Comparison of ENCODE assay signal across 33 cellular contexts in the genomic region with DNA sequence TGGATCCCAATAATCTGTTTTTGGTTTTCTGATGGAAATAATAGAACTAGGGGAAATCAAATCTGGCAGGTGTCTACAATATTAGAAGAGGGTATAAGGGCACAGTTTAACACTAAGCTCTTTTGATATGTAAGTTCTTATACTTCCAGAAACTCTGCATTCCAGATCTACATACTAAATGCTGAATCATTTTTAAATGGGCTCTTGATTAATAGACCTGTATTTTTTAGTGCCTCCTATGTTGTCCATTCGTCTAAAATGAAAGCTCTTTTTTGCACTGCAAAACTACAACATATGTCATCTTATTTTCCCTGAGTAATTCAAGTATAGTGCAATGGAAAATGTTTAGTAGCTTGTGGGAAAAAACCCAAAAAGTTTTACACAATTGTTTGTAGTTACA. TPM values are rescaled to one million over a fixed set of nuclear protein-coding genes. Genes with fewer than 3 reads are reported as not detected.
"Had no signal": no experiment of that assay in that cellular context is flagged by ENCODE, and none has a peak within 500 bp of the region (broad histone marks: within the 10 kb centered on the region; RNA-seq: fewer than 3 reads in every experiment).

No MANE protein-coding gene starts in this region.

- H3K36me3 ChIP-seq: adrenal gland, breast epithelium, MG63, Peyer's patch, SJSA1 had no signal

- H3K4me3 ChIP-seq: adrenal gland, body of pancreas, breast epithelium, MG63, Peyer's patch, SJSA1 had no signal

- H3K27me3 ChIP-seq: adrenal gland, body of pancreas, breast epithelium, MG63, Peyer's patch, SJSA1 had no signal

- H3K27ac ChIP-seq: adrenal gland, body of pancreas, breast epithelium, Peyer's patch, SJSA1, VCaP had no signal

- H3K4me1 ChIP-seq: adrenal gland, breast epithelium had no signal

- H3K9me3 ChIP-seq: adrenal gland, body of pancreas, breast epithelium, MG63, Peyer's patch, SJSA1 had no signal

- H3K27ac Mint-ChIP-seq: activated B cell treated with CpG ODN at 0.5 μM for 24 hours; activated CD8-positive, alpha-beta T cell treated with anti-CD3 and anti-CD28 coated beads for 36 hours; activated naive CD4-positive, alpha-beta T cell treated with anti-CD3 and anti-CD28 coated beads for 36 hours; activated naive CD4-positive, alpha-beta T cell treated with anti-CD3 and anti-CD28 coated beads, Interleukin-2, amount 50 U/mL, for 72 hours; activated T-cell treated with anti-CD3 and anti-CD28 coated beads, Interleukin-2, amount 50 U/mL, for 72 hours had no signal

- H3K36me3 Mint-ChIP-seq: activated naive CD4-positive, alpha-beta T cell treated with anti-CD3 and anti-CD28 coated beads, Interleukin-2, amount 50 U/mL, for 72 hours had no signal

- DNase-seq: activated B cell treated with CpG ODN at 0.5 μM for 24 hours; activated CD4-positive, alpha-beta T cell treated with anti-CD3 and anti-CD28 coated beads for 48 hours; activated CD4-positive, alpha-beta T cell treated with anti-CD3 and anti-CD28 coated beads, Interleukin-2, amount 50 U/mL, for 4 hours; activated CD4-positive, CD25-positive, alpha-beta regulatory T cell treated with anti-CD3 and anti-CD28 coated beads, Interleukin-2, amount 50 U/mL, for 72 hours; activated CD8-positive, alpha-beta T cell treated with anti-CD3 and anti-CD28 coated beads for 36 hours; activated gamma-delta T cell treated with Interleukin-2 at 50 U/mL for 16 hours; activated naive CD4-positive, alpha-beta T cell treated with anti-CD3 and anti-CD28 coated beads for 36 hours; activated T-cell treated with anti-CD3 and anti-CD28 coated beads, Interleukin-2, amount 50 U/mL, for 1 hour; activated T-cell treated with anti-CD3 and anti-CD28 coated beads, Interleukin-2, amount 50 U/mL, for 72 hours; adrenal gland; body of pancreas; Kasumi-1; MG63; NCI-H1048; NCI-H1105 treated with DMSO at 0.1 percent for 48 hours; NCI-H1436; NCI-H1694; NCI-H1930; NCI-H2081 treated with DMSO at 0.1 percent for 48 hours; NCI-H345; NCI-H524 treated with DMSO at 0.1 percent for 48 hours; PC-3; Peyer's patch; RPMI8226; SHP77 treated with DMSO at 0.1 percent for 48 hours; SW 1271; T-helper 1 cell; T-helper 2 cell; T-helper 9 cell had no signal

- ATAC-seq: activated CD8-positive, alpha-beta T cell treated with anti-CD3 and anti-CD28 coated beads for 36 hours; activated naive CD4-positive, alpha-beta T cell treated with anti-CD3 and anti-CD28 coated beads, Interleukin-2, amount 50 U/mL, for 72 hours; activated T-cell treated with anti-CD3 and anti-CD28 coated beads, Interleukin-2, amount 50 U/mL, for 72 hours; body of pancreas; PC-3 had no signal

- H3K27me3 Mint-ChIP-seq: activated B cell treated with CpG ODN at 0.5 μM for 24 hours had no signal

- H3K4me1 Mint-ChIP-seq: activated B cell treated with CpG ODN at 0.5 μM for 24 hours had no signal

- H3K9me3 Mint-ChIP-seq: activated B cell treated with CpG ODN at 0.5 μM for 24 hours; activated CD8-positive, alpha-beta T cell treated with anti-CD3 and anti-CD28 coated beads for 36 hours; activated naive CD4-positive, alpha-beta T cell treated with anti-CD3 and anti-CD28 coated beads for 36 hours; activated naive CD4-positive, alpha-beta T cell treated with anti-CD3 and anti-CD28 coated beads, Interleukin-2, amount 50 U/mL, for 72 hours; activated T-cell treated with anti-CD3 and anti-CD28 coated beads, Interleukin-2, amount 50 U/mL, for 72 hours had no signal

- H3K4me3 Mint-ChIP-seq: activated B cell treated with CpG ODN at 0.5 μM for 24 hours; activated CD8-positive, alpha-beta T cell treated with anti-CD3 and anti-CD28 coated beads for 36 hours; activated naive CD4-positive, alpha-beta T cell treated with anti-CD3 and anti-CD28 coated beads for 36 hours; activated T-cell treated with anti-CD3 and anti-CD28 coated beads, Interleukin-2, amount 50 U/mL, for 72 hours had no signal

RNA-seq across cellular contexts. Expression of a gene that starts 50.0 kb away (rescaled TPM):
- total RNA-seq: activated CD8-positive, alpha-beta T cell treated with anti-CD3 and anti-CD28 coated beads for 36 hours; activated naive CD4-positive, alpha-beta T cell treated with anti-CD3 and anti-CD28 coated beads for 36 hours; activated naive CD4-positive, alpha-beta T cell treated with anti-CD3 and anti-CD28 coated beads, Interleukin-2, amount 50 U/mL, for 72 hours; activated T-cell treated with anti-CD3 and anti-CD28 coated beads, Interleukin-2, amount 50 U/mL, for 72 hours had no signal
